ENCODE assay signal across 12 cellular contexts in genomic region chr18:9066358-9066757, GRCh38. TPM values are rescaled to one million over a fixed set of nuclear protein-coding genes. Genes with fewer than 3 reads are reported as not detected.
DNase-seq lines count a peak whose midpoint lies in the region; ATAC-seq and TF ChIP-seq lines count a peak whose summit lies in the region.
"Had no signal": no experiment of that assay in that cellular context is flagged by ENCODE, and none has a peak within 500 bp of the region (broad histone marks: within the 10 kb centered on the region; RNA-seq: fewer than 3 reads in every experiment).

No MANE protein-coding gene starts in this region.

- no peak overlapping the region for H3K27ac ChIP-seq in BLaER1 treated with 17β-estradiol and CSF1 and Interleukin-3, amounts not matched to agents 10 nM and 100 nM
- H3K27ac ChIP-seq in thyroid gland: no peak overlapping the region
- H3K27ac ChIP-seq: parathyroid adenoma had no signal

- H3K9me3 ChIP-seq in BLaER1 treated with 17β-estradiol and CSF1 and Interleukin-3, amounts not matched to agents 10 nM and 100 nM (replicated peaks in 1 of 11): no peaks in the 10 kb centered on the region
- H3K9me3 ChIP-seq in thyroid gland: no peaks in the 10 kb centered on the region

- ATAC-seq in GM19035 (IDR thresholded peaks at IDR 0.05; ENCODE audit: unreplicated experiment) (peak; percentile 27), HG02642 (IDR thresholded peaks at IDR 0.05; ENCODE audit: poor library complexity, unreplicated experiment) (peak; percentile 41), HG03558 (IDR thresholded peaks at IDR 0.05; ENCODE audit: extremely low read depth, unreplicated experiment) (peak; percentile 15)

- no peak for TF ChIP-seq CTCF in thyroid gland (IDR thresholded peaks at IDR 0.05)

- H3K4me3 ChIP-seq in BLaER1 treated with 17β-estradiol and CSF1 and Interleukin-3, amounts not matched to agents 10 nM and 100 nM: no peak overlapping the region
- H3K4me3 ChIP-seq in thyroid gland (replicated peaks in 1 of 3): no peak overlapping the region

- no peak for DNase-seq in AML-193 (lab: John Stamatoyannopoulos, UW)
- no peak for DNase-seq in NCI-H524 (lab: John Stamatoyannopoulos, UW)
- DNase-seq in thyroid gland: no peak
- DNase-seq in SK-N-DZ (ENCODE audit: low spot score): no peak
- DNase-seq: HCEC 1CT; NCI-H2081; stimulated activated CD4-positive, alpha-beta T cell treated with anti-CD3 and anti-CD28 coated beads, Interleukin-4, amount 100 ng/mL, for 1 hour had no signal

- H3K9ac ChIP-seq in BLaER1 treated with 17β-estradiol and CSF1 and Interleukin-3, amounts not matched to agents 10 nM and 100 nM: no peak overlapping the region
- H3K9ac ChIP-seq: parathyroid adenoma had no signal

- no peak for TF ChIP-seq POLR2A in thyroid gland (IDR thresholded peaks at IDR 0.05)

- H3K36me3 ChIP-seq in BLaER1 treated with 17β-estradiol and CSF1 and Interleukin-3, amounts not matched to agents 10 nM and 100 nM: no peaks in the 10 kb centered on the region
- H3K36me3 ChIP-seq in thyroid gland: no peaks in the 10 kb centered on the region

- intact Hi-C loops in thyroid gland (cut with DNase I): no loop called here

- no peaks in the 10 kb centered on the region for H3K27me3 ChIP-seq in BLaER1 treated with 17β-estradiol and CSF1 and Interleukin-3, amounts not matched to agents 10 nM and 100 nM
- H3K27me3 ChIP-seq in thyroid gland: no peaks in the 10 kb centered on the region

- H4K20me1 ChIP-seq in BLaER1 treated with 17β-estradiol and CSF1 and Interleukin-3, amounts not matched to agents 10 nM and 100 nM: no peaks in the 10 kb centered on the region

- 93 to 96% methylated on average over 4 of the region's 4 CpGs for WGBS in thyroid gland, 2 donors

- H3K4me1 ChIP-seq in BLaER1 treated with 17β-estradiol and CSF1 and Interleukin-3, amounts not matched to agents 10 nM and 100 nM: peaks cover 63 to 88% (median 75%) of the 10 kb centered on the region in 10 experiments
- H3K4me1 ChIP-seq in thyroid gland: no peaks in the 10 kb centered on the region
- H3K4me1 ChIP-seq: parathyroid adenoma had no signal

- H3K4me2 ChIP-seq in BLaER1 treated with 17β-estradiol and CSF1 and Interleukin-3, amounts not matched to agents 10 nM and 100 nM: peak overlapping the region; percentile 18 to 79 (median 55); a peak in 21 of 22 replicates

RNA-seq across cellular contexts. Expression of gene NDUFV2, which starts 36.1 kb away (rescaled TPM):
- total RNA-seq in thyroid gland: 100 to 1,000 TPM; 103 to 114 (median 108) TPM
- polyA plus RNA-seq in SK-N-DZ (2014; cell fraction: cytosol; rRNA removed): 230 and 256 TPM in 2 replicates
- polyA plus RNA-seq in SK-N-DZ (2014; cell fraction: nucleus; rRNA removed): 129 and 141 TPM in 2 replicates
